Comparison of ENCODE assay signal across 18 cellular contexts in the genomic region with DNA sequence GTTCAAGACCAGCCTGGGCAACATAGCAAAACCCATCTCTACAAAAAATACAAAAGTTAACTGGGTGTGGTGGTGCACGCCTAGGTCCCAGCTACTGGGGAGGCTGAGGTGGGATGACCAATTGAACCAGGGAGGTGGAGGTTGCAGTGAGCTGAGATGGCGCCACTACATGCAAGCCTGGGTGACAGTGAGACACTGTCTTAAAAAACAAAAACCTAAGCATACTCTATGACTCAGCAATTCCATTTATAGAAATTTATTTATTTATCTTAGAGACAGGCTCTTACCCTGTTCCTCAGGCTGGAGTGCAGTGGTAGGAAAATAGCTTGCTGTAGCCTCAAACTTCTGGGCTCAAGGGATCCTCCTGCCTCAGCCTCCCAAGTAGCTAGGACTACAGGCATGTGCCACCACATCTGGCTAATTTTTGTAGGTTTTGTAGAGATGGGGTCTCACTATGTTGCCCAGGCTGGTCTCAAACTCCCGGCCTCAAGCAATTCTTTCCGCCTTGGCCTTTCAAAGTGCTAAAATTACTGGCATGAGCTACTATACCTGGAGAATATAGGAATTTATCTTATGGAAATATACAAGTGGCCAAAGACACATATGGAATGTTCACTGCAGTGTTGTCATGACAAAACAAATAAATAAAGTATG. TPM values are rescaled to one million over a fixed set of nuclear protein-coding genes. Genes with fewer than 3 reads are reported as not detected.
A peak's percentile ranks its signal among the peaks of the same experiment; 100 is the strongest.
DNase-seq lines count a peak whose midpoint lies in the region; ATAC-seq and TF ChIP-seq lines count a peak whose summit lies in the region.
"Had no signal": no experiment of that assay in that cellular context is flagged by ENCODE, and none has a peak within 500 bp of the region (broad histone marks: within the 10 kb centered on the region; RNA-seq: fewer than 3 reads in every experiment).

No MANE protein-coding gene starts in this region.

- H3K79me2 ChIP-seq in fibroblast of lung (ENCODE audit: control insufficient read depth, insufficient read depth, low read length), result no peaks in the 10 kb centered on the region

- no peak overlapping the region for H2AFZ ChIP-seq in fibroblast of lung (ENCODE audit: low read length)

- H3K9me3 Mint-ChIP-seq in T-helper 2 cell treated with Interferon-gamma antibody and Interleukin-4, amounts not matched to agents 5 μg/mL and 100 μg/mL, for 36 hours, result no peaks in the 10 kb centered on the region

- no peaks in the 10 kb centered on the region for H3K4me1 Mint-ChIP-seq in T-helper 2 cell treated with Interferon-gamma antibody and Interleukin-4, amounts not matched to agents 5 μg/mL and 100 μg/mL, for 36 hours (ENCODE audit: low read depth)
- H3K4me1 Mint-ChIP-seq: activated CD4-positive, alpha-beta T cell treated with anti-CD3 and anti-CD28 coated beads for 36 hours had no signal

- peak; percentile 26; the same call in 1 of the 3 replicates for ATAC-seq in RWPE2 (ENCODE audit: low read depth)
- ATAC-seq in gastrocnemius medialis, result peak in 1 of 2 donors; percentile 42
- ATAC-seq in HG03280 (IDR thresholded peaks at IDR 0.05; ENCODE audit: unreplicated experiment), result no peak
- ATAC-seq: activated CD4-positive, alpha-beta T cell treated with anti-CD3 and anti-CD28 coated beads for 36 hours; natural killer cell treated with Interleukin-12 subunit alpha and Interleukin-12 subunit beta and Interleukin-15 and Interleukin-18, amount 100 ng/mL, for 72 hours had no signal

- H3K9me3 ChIP-seq in RWPE2 (ENCODE audit: severe bottlenecking) (peaks cover 3% of the 10 kb centered on the region), fibroblast of lung (ENCODE audit: control insufficient read depth, insufficient read depth, low read depth, low read length) (no peaks in the 10 kb centered on the region), gastrocnemius medialis (no peaks in the 10 kb centered on the region)
- H3K9me3 ChIP-seq: HAP-1, thoracic aorta had no signal

- no peaks in the 10 kb centered on the region for H3K36me3 Mint-ChIP-seq in T-helper 2 cell treated with Interferon-gamma antibody and Interleukin-4, amounts not matched to agents 5 μg/mL and 100 μg/mL, for 36 hours (ENCODE audit: low read depth)
- H3K36me3 Mint-ChIP-seq: natural killer cell treated with Interleukin-12 subunit alpha and Interleukin-12 subunit beta and Interleukin-15 and Interleukin-18, amount 100 ng/mL, for 72 hours had no signal

- TF ChIP-seq CTCF in RWPE2 (IDR thresholded peaks at IDR 0.05; ENCODE audit: poor library complexity, severe bottlenecking), result no peak
- TF ChIP-seq CTCF in fibroblast of lung (conservative IDR thresholded peaks at IDR 0.05 in 1 of 2, IDR thresholded peaks at IDR 0.05 in 1 of 2; ENCODE audit: low read depth in 1 of 2, low read length in 2 of 2), result no peak
- TF ChIP-seq CTCF in gastrocnemius medialis (IDR thresholded peaks at IDR 0.05 in 4 of 5, conservative IDR thresholded peaks at IDR 0.05 in 1 of 5), result no peak

- H3K4me1 ChIP-seq in RWPE2 (ENCODE audit: insufficient read depth, poor library complexity, severe bottlenecking) (no peaks in the 10 kb centered on the region), fibroblast of lung (ENCODE audit: control insufficient read depth, extremely low read depth, insufficient read depth, low read length) (peaks cover 8% of the 10 kb centered on the region), gastrocnemius medialis (peaks cover 20 to 22% of the 10 kb centered on the region in 2 donors)
- H3K4me1 ChIP-seq: HAP-1 had no signal

- TF ChIP-seq POLR2A in gastrocnemius medialis (IDR thresholded peaks at IDR 0.05), result no peak

- peak; percentile 39 for DNase-seq in H4 (ENCODE audit: low spot score)
- DNase-seq in RWPE2 (ENCODE audit: low spot score), result no peak
- DNase-seq in fibroblast of lung (ENCODE audit: low read depth in 2 of 2), result peak; percentile 52 to 62
- no peak for DNase-seq in gastrocnemius medialis
- no peak for DNase-seq in DMS 273 (lab: John Stamatoyannopoulos, UW; ENCODE audit: unreplicated experiment)
- DNase-seq in T-helper 2 cell treated with Interferon-gamma antibody and Interleukin-4, amounts not matched to agents 5 μg/mL and 100 μg/mL, for 36 hours (ENCODE audit: low spot score), result no peak
- DNase-seq: activated CD4-positive, alpha-beta T cell treated with anti-CD3 and anti-CD28 coated beads for 36 hours; activated naive CD4-positive, alpha-beta T cell treated with anti-CD3 and anti-CD28 coated beads, Interleukin-2, amount 50 U/mL, for 16 hours; effector CD8-positive, alpha-beta T cell; NCI-H1417 treated with DMSO at 0.1 percent for 48 hours; Right ventricle myocardium superior; stimulated activated CD4-positive, alpha-beta T cell treated with anti-CD3 and anti-CD28 coated beads, Interleukin-2, amount 100 ng/mL, for 24 hours; T1000 had no signal

- H3K4me2 ChIP-seq in fibroblast of lung (ENCODE audit: extremely low read depth, insufficient read depth, low read length), result no peak overlapping the region

- H3K27ac ChIP-seq in RWPE2 (ENCODE audit: poor library complexity, severe bottlenecking) (no peak overlapping the region), fibroblast of lung (ENCODE audit: insufficient read depth, low read length) (peak overlapping the region; percentile 5), gastrocnemius medialis (peak overlapping the region in 3 of 4 donors; percentile 63 to 74 (median 69))
- H3K27ac ChIP-seq: C4-2B had no signal

- intact Hi-C loops in gastrocnemius medialis (cut with DNase I; ENCODE audit: low total_unique reads), result loop anchor here (5.0 kb wide), 1 partner anchor 42 kb away; the partner anchor contains the start of gene NCKAP5L

- no peak overlapping the region for H3K4me3 Mint-ChIP-seq in T-helper 2 cell treated with Interferon-gamma antibody and Interleukin-4, amounts not matched to agents 5 μg/mL and 100 μg/mL, for 36 hours
- H3K4me3 Mint-ChIP-seq: activated CD4-positive, alpha-beta T cell treated with anti-CD3 and anti-CD28 coated beads for 36 hours; natural killer cell treated with Interleukin-12 subunit alpha and Interleukin-12 subunit beta and Interleukin-15 and Interleukin-18, amount 100 ng/mL, for 72 hours had no signal

- no peak overlapping the region for H3K27ac Mint-ChIP-seq in T-helper 2 cell treated with Interferon-gamma antibody and Interleukin-4, amounts not matched to agents 5 μg/mL and 100 μg/mL, for 36 hours
- H3K27ac Mint-ChIP-seq: activated CD4-positive, alpha-beta T cell treated with anti-CD3 and anti-CD28 coated beads for 36 hours; natural killer cell treated with Interleukin-12 subunit alpha and Interleukin-12 subunit beta and Interleukin-15 and Interleukin-18, amount 100 ng/mL, for 72 hours had no signal

- H3K27me3 ChIP-seq in RWPE2 (ENCODE audit: insufficient read depth, poor library complexity, severe bottlenecking), result no peaks in the 10 kb centered on the region
- no peaks in the 10 kb centered on the region for H3K27me3 ChIP-seq in fibroblast of lung (ENCODE audit: control insufficient read depth, insufficient read depth, low read length)
- no peaks in the 10 kb centered on the region for H3K27me3 ChIP-seq in gastrocnemius medialis

- in situ Hi-C loops in gastrocnemius medialis (cut with MboI; ENCODE audit: low sequenced_read_pairs in 4 of 4), result no loop called here

- H3K9ac ChIP-seq in fibroblast of lung (ENCODE audit: insufficient read depth, low read length), result no peak overlapping the region

- no peaks in the 10 kb centered on the region for H3K36me3 ChIP-seq in RWPE2 (ENCODE audit: low read depth)
- H3K36me3 ChIP-seq in fibroblast of lung (ENCODE audit: control insufficient read depth, insufficient read depth, low read length), result no peaks in the 10 kb centered on the region
- H3K36me3 ChIP-seq in gastrocnemius medialis, result no peaks in the 10 kb centered on the region

- peaks cover 31% of the 10 kb centered on the region for H3K27me3 Mint-ChIP-seq in T-helper 2 cell treated with Interferon-gamma antibody and Interleukin-4, amounts not matched to agents 5 μg/mL and 100 μg/mL, for 36 hours (ENCODE audit: low read depth)

- H4K20me1 ChIP-seq in fibroblast of lung (ENCODE audit: control insufficient read depth, extremely low read depth, insufficient read depth, low read length), result no peaks in the 10 kb centered on the region

- H3K4me3 ChIP-seq in RWPE2 (ENCODE audit: severe bottlenecking) (no peak overlapping the region), fibroblast of lung (replicated peaks in 1 of 4; ENCODE audit: control extremely low read depth in 1 of 4, insufficient read depth in 1 of 4, low read depth in 3 of 4, low read length in 4 of 4) (no peak overlapping the region), gastrocnemius medialis (no peak overlapping the region)
- H3K4me3 ChIP-seq: HAP-1, thoracic aorta had no signal

RNA-seq across cellular contexts. Expression of gene NCKAP5L, which starts 43.3 kb away (rescaled TPM):
- 4.9 and 8.9 TPM in 2 replicates for total RNA-seq in H4 (2014; rRNA removed; shearing (Covaris generic))
- total RNA-seq in fibroblast of lung (11.6 and 14.2 TPM in 2 replicates), gastrocnemius medialis (10 to 100 TPM in 3 of 4 donors, 1 to 10 TPM in 1; 8.4 to 15.5 (median 10.4) TPM)
- 3.9 TPM in 2 replicates for polyA plus RNA-seq in fibroblast of lung
- polyA plus RNA-seq in fibroblast of lung (2012), result 9.8 and 10.5 TPM in 2 replicates
- polyA minus RNA-seq in fibroblast of lung (ENCODE audit: low replicate concordance), result 15.0 and 23.4 TPM in 2 replicates

RNA-seq across cellular contexts. Expression of gene TMBIM6, which starts 43.5 kb away (rescaled TPM):
- total RNA-seq in H4 (2014; rRNA removed; shearing (Covaris generic)), result 554 and 683 TPM in 2 replicates
- total RNA-seq in fibroblast of lung (369 and 432 TPM in 2 replicates), gastrocnemius medialis (100 to 1,000 TPM; 181 to 310 (median 224) TPM)
- 830 and 879 TPM in 2 replicates for polyA plus RNA-seq in fibroblast of lung
- 399 and 442 TPM in 2 replicates for polyA plus RNA-seq in fibroblast of lung (2012)
- 330 and 380 TPM in 2 replicates for polyA minus RNA-seq in fibroblast of lung (ENCODE audit: low replicate concordance)

RNA-seq across cellular contexts. Expression of gene BCDIN3D, which starts 58.0 kb away (rescaled TPM):
- 4.9 and 6.4 TPM in 2 replicates for total RNA-seq in H4 (2014; rRNA removed; shearing (Covaris generic))
- 4.5 and 7.2 TPM in 2 replicates for total RNA-seq in fibroblast of lung
- 2.5 and 3.2 TPM in 2 replicates for polyA plus RNA-seq in fibroblast of lung
- 1.8 and 2.1 TPM in 2 replicates for polyA plus RNA-seq in fibroblast of lung (2012)
- polyA minus RNA-seq in fibroblast of lung (ENCODE audit: low replicate concordance), result 0.47 and 1.4 TPM in 2 replicates
- total RNA-seq in gastrocnemius medialis, result 1 to 10 TPM; 1.2 to 2.7 (median 2.3) TPM

Comparison
In these comparisons a context has a peak if more than half of its experiments do, and no peak if none do; other contexts are left out.
1. DNase-seq: peak in H4 (single experiment) and fibroblast of lung (2 of 2); none in RWPE2 (single experiment), gastrocnemius medialis (0 of 2), DMS 273 (single experiment) and T-helper 2 cell treated with Interferon-gamma antibody and Interleukin-4, amounts not matched to agents 5 μg/mL and 100 μg/mL, for 36 hours (single experiment).